In genomic region chr10:17675638-17676037, GRCh38 we compare ENCODE assay signal across 23 cellular contexts. TPM values are rescaled to one million over a fixed set of nuclear protein-coding genes. Genes with fewer than 3 reads are reported as not detected.
DNase-seq lines count a peak whose midpoint lies in the region; ATAC-seq and TF ChIP-seq lines count a peak whose summit lies in the region.
"Had no signal": no experiment of that assay in that cellular context is flagged by ENCODE, and none has a peak within 500 bp of the region (broad histone marks: within the 10 kb centered on the region; RNA-seq: fewer than 3 reads in every experiment).

No MANE protein-coding gene starts in this region.

- H3K4me1 ChIP-seq in adipocyte (ENCODE audit: control insufficient read depth, insufficient read depth, low read length): peaks cover 49% of the 10 kb centered on the region
- peaks cover 64 to 68% of the 10 kb centered on the region in 2 donors for H3K4me1 ChIP-seq in gastrocnemius medialis
- H3K4me1 ChIP-seq in colonic mucosa: no peaks in the 10 kb centered on the region
- H3K4me1 ChIP-seq: breast epithelium had no signal

- no peak for TF ChIP-seq POLR2A in gastrocnemius medialis (IDR thresholded peaks at IDR 0.05)

- H3K36me3 ChIP-seq in adipocyte (ENCODE audit: control insufficient read depth, insufficient read depth, low read length, severe bottlenecking) (no peaks in the 10 kb centered on the region), gastrocnemius medialis (no peaks in the 10 kb centered on the region), colonic mucosa (no peaks in the 10 kb centered on the region)
- H3K36me3 ChIP-seq: breast epithelium, MG63, thoracic aorta had no signal

- H3K9ac ChIP-seq in adipocyte (ENCODE audit: low read length) (peak overlapping the region; percentile 16), colonic mucosa (ENCODE audit: low read depth in 2 of 2, low read length in 2 of 2) (no peak overlapping the region)

- intact Hi-C loops in gastrocnemius medialis (cut with DNase I; ENCODE audit: low total_unique reads): loop anchor here (5.0 kb wide), 1 partner anchor 62 kb away; no protein-coding TSS in a partner anchor
- intact Hi-C loops in colonic mucosa (cut with DNase I): no loop called here

- H3K27ac ChIP-seq in gastrocnemius medialis (peak overlapping the region; percentile 81 to 88 (median 86)), colonic mucosa (no peak overlapping the region)
- H3K27ac ChIP-seq: breast epithelium, coronary artery, thoracic aorta had no signal

- H3K4me3 ChIP-seq in adipocyte (ENCODE audit: low read length) (no peak overlapping the region), gastrocnemius medialis (peak overlapping the region in 1 of 4 donors; percentile 32), colonic mucosa (no peak overlapping the region)
- H3K4me3 ChIP-seq: breast epithelium, coronary artery, lung, MG63, skin epidermis, thoracic aorta had no signal

- no peaks in the 10 kb centered on the region for H3K9me3 ChIP-seq in adipocyte (ENCODE audit: control insufficient read depth, low read length)
- no peaks in the 10 kb centered on the region for H3K9me3 ChIP-seq in gastrocnemius medialis
- H3K9me3 ChIP-seq in colonic mucosa: no peaks in the 10 kb centered on the region
- H3K9me3 ChIP-seq: breast epithelium, MG63, thoracic aorta had no signal

- peak; percentile 28 to 29 for ATAC-seq in gastrocnemius medialis
- ATAC-seq in GM18498 (IDR thresholded peaks at IDR 0.05; ENCODE audit: unreplicated experiment): no peak
- ATAC-seq in GM21717 (IDR thresholded peaks at IDR 0.05; ENCODE audit: unreplicated experiment): no peak
- ATAC-seq: stimulated activated naive B cell treated with anti-CD40 and anti-IgM and Interleukin-4, amounts not matched to agents 10 μg/mL and 1 μg/mL and 100 μg/mL, for 72 hours had no signal

- H3K27me3 ChIP-seq in adipocyte (replicated peaks; ENCODE audit: control insufficient read depth, insufficient read depth, low read length): no peaks in the 10 kb centered on the region
- H3K27me3 ChIP-seq in gastrocnemius medialis: no peaks in the 10 kb centered on the region
- H3K27me3 ChIP-seq in colonic mucosa: no peaks in the 10 kb centered on the region
- H3K27me3 ChIP-seq: breast epithelium, MG63 had no signal

- TF ChIP-seq CTCF in gastrocnemius medialis (IDR thresholded peaks at IDR 0.05 in 4 of 5, conservative IDR thresholded peaks at IDR 0.05 in 1 of 5): peak in 1 of 5 experiments; percentile 17
- no peak for TF ChIP-seq CTCF in colonic mucosa (IDR thresholded peaks at IDR 0.05)

- peak; percentile 22 for DNase-seq in EL
- DNase-seq in M059J (ENCODE audit: low read depth): peak; percentile 55
- DNase-seq in adipocyte (ENCODE audit: low read depth): no peak
- no peak for DNase-seq in gastrocnemius medialis
- DNase-seq in colonic mucosa: no peak
- DNase-seq in NCI-H2107 (lab: John Stamatoyannopoulos, UW): no peak
- DNase-seq: activated CD4-positive, alpha-beta T cell treated with anti-CD3 and anti-CD28 coated beads, Interleukin-2, amount 10 ng/mL, durations not matched to agents 7 days and 5 days; DND-41; glutamatergic neuron; H9; kidney glomerular epithelial cell; MG63; NCI-H1417 treated with DMSO at 0.1 percent for 48 hours; NCI-H524; stimulated activated naive B cell treated with anti-CD40 and anti-IgM and Interleukin-4, amounts not matched to agents 10 μg/mL and 1 μg/mL and 100 μg/mL, for 72 hours; SW 1271 had no signal

- in situ Hi-C loops in gastrocnemius medialis (cut with MboI; ENCODE audit: low sequenced_read_pairs in 4 of 4): no loop called here

RNA-seq across cellular contexts. Expression of gene STAM, which starts 31.7 kb away (rescaled TPM):
- total RNA-seq in M059J (2014; rRNA removed; shearing (Covaris generic)): 15.5 and 18.4 TPM in 2 replicates
- total RNA-seq in gastrocnemius medialis (10 to 100 TPM; 28.6 to 52.0 (median 35.2) TPM), colonic mucosa (10 to 100 TPM; 16.5 to 16.8 TPM)

RNA-seq across cellular contexts. Expression of gene HACD1, which starts 58.5 kb away (rescaled TPM):
- total RNA-seq in M059J (2014; rRNA removed; shearing (Covaris generic)): 32.0 and 37.5 TPM in 2 replicates
- total RNA-seq in gastrocnemius medialis (10 to 100 TPM; 16.5 to 73.4 (median 44.3) TPM), colonic mucosa (10 to 100 TPM in 1 of 2 donors, 1 to 10 TPM in 1; 3.4 to 16.6 TPM)

Comparison
In these comparisons a context has a peak if more than half of its experiments do, and no peak if none do; other contexts are left out.
1. DNase-seq: peak in EL (single experiment) and M059J (single experiment); none in adipocyte (single experiment), gastrocnemius medialis (0 of 2), colonic mucosa (single experiment) and NCI-H2107 (single experiment).
2. ATAC-seq: peak in gastrocnemius medialis (2 of 2); none in GM18498 (single experiment) and GM21717 (single experiment).